Comparison of ENCODE assay signal across 2 cellular contexts in genomic region chr7:158280467-158281154, GRCh38.
TF ChIP-seq lines count a peak whose summit lies in the region.

No MANE protein-coding gene starts in this region.

TF ChIP-seq in SK-N-SH, 30 proteins besides CTCF, POLR2A, EP300 and RAD21 (continued from another document):
- TF ChIP-seq USF1 (IDR thresholded peaks at IDR 0.05; ENCODE audit: borderline replicate concordance, low read depth) (no peak), JUND (IDR thresholded peaks at IDR 0.05) (no peak)

TF ChIP-seq in SK-N-SH treated with all-trans-retinoic acid at 6 μM for 48 hours, 23 proteins besides CTCF, POLR2A, EP300 and RAD21 (continued from another document):
- TF ChIP-seq POU6F1 (CRISPR knock-in tag; IDR thresholded peaks at IDR 0.05; ENCODE audit: borderline replicate concordance, low read depth), result no peak
